ENCODE assay signal across 8 cellular contexts in genomic region chr22:31753634-31754471, GRCh38. TPM values are rescaled to one million over a fixed set of nuclear protein-coding genes. Genes with fewer than 3 reads are reported as not detected.
A peak's percentile ranks its signal among the peaks of the same experiment; 100 is the strongest.
DNase-seq lines count a peak whose midpoint lies in the region; ATAC-seq, FAIRE-seq and TF ChIP-seq lines count a peak whose summit lies in the region.

DEPDC5 (plus strand) TSS chr22:31754019; CDS start chr22:31754922, 903 bp downstream.

- DNase-seq in AG20443 (ENCODE audit: low spot score) (peak; percentile 99), NCI-H510A treated with DMSO at 0.1 percent for 48 hours (lab: John Stamatoyannopoulos, UW) (peak; percentile 86), cerebellum (ENCODE audit: low spot score) (peak; percentile 99), kidney (peak; percentile 99)
- DNase-seq in activated CD4-positive, alpha-beta T cell treated with anti-CD3 and anti-CD28 coated beads for 24 hours (ENCODE audit: low read depth in 2 of 2), result peak; percentile 89 to 95
- peak; percentile 96 for DNase-seq in stimulated activated CD4-positive, alpha-beta T cell treated with anti-CD3 and anti-CD28 coated beads, Interleukin-15, amount 100 ng/mL, for 24 hours

- peak; percentile 94 for TF ChIP-seq POLR2A in GM19099 (IDR thresholded peaks at IDR 0.05; ENCODE audit: extremely low read depth, insufficient read length, low read depth)

- ATAC-seq in HG03378 (IDR thresholded peaks at IDR 0.05; ENCODE audit: unreplicated experiment), result peak; percentile 35

- TF ChIP-seq CTCF in kidney (IDR thresholded peaks at IDR 0.05; ENCODE audit: borderline replicate concordance, extremely low read depth, insufficient read depth), result peak; percentile 9

- H3K4me1 ChIP-seq in kidney (ENCODE audit: control insufficient read depth in 1 of 2, insufficient read depth in 1 of 2, low read depth in 1 of 2, low read length in 2 of 2), result peaks cover 11 to 14% of the 10 kb centered on the region in 2 donors

- H3K9ac ChIP-seq in kidney (ENCODE audit: low read length in 2 of 2), result peak within 1 kb of the TSS; percentile 93 to 96

- peaks cover 0 to 9% of the 10 kb centered on the region in 2 donors for H3K36me3 ChIP-seq in kidney (ENCODE audit: control insufficient read depth in 1 of 2, insufficient read depth in 2 of 2, low read length in 2 of 2)

- peak within 1 kb of the TSS; percentile 92 to 94 for H3K4me3 ChIP-seq in kidney (ENCODE audit: low read length in 2 of 2)

- H3K9me3 ChIP-seq in kidney (ENCODE audit: control insufficient read depth in 1 of 2, low read length in 2 of 2), result no peaks in the 10 kb centered on the region

- peak within 1 kb of the TSS; percentile 95 to 99 for H3K27ac ChIP-seq in kidney (ENCODE audit: low read depth in 2 of 2, low read length in 2 of 2)

- intact Hi-C loops in kidney (cut with DNase I), result no loop called here

- no peak for FAIRE-seq in kidney (lab: Jason Lieb, UNC)

RNA-seq across cellular contexts. Expression of gene DEPDC5, which starts in this region (rescaled TPM):
- total RNA-seq in cerebellum, result 27.8 TPM
- 27.3 TPM for total RNA-seq in kidney
- polyA plus RNA-seq in kidney (ENCODE audit: insufficient read depth, low read depth, low replicate concordance), result 12.1 TPM

Comparison
In these comparisons a context has a peak if more than half of its experiments do, and no peak if none do; other contexts are left out.
1. Peak in every context shown above with its lines: DNase-seq, ATAC-seq, H3K4me3 ChIP-seq and H3K27ac ChIP-seq.